In genomic region chr20:57108742-57109141, GRCh38 we compare ENCODE assay signal across 29 cellular contexts.
DNase-seq lines count a peak whose midpoint lies in the region; ATAC-seq and TF ChIP-seq lines count a peak whose summit lies in the region.
"Had no signal": no experiment of that assay in that cellular context is flagged by ENCODE, and none has a peak within 500 bp of the region (broad histone marks: within the 10 kb centered on the region; RNA-seq: fewer than 3 reads in every experiment).

No MANE protein-coding gene starts in this region.

- H3K4me1 ChIP-seq in neural progenitor cell (peaks cover 11% of the 10 kb centered on the region), esophagus muscularis mucosa (peaks cover 0 to 12% (median 0%) of the 10 kb centered on the region in 4 donors), testis (no peaks in the 10 kb centered on the region)
- H3K4me1 ChIP-seq: adrenal gland, body of pancreas, psoas muscle had no signal

- H3K27ac Mint-ChIP-seq in WTC11 (0 out of 2 replicates have a peak overlapping the region, but pooled peaks have one; percentile 45), neural progenitor cell (no peak overlapping the region)
- H3K27ac Mint-ChIP-seq: activated naive CD4-positive, alpha-beta T cell treated with anti-CD3 and anti-CD28 coated beads, Interleukin-2, amount 10 ng/mL, durations not matched to agents 7 days and 5 days; activated T-helper 17 cell treated with anti-CD3 and anti-CD28 coated beads, Interleukin-2, amount 50 U/mL, for 72 hours; HFFc6 had no signal

- POLR2A ChIA-PET in WTC11 (lab: Charles Lee): no interaction called here

- ATAC-seq in WTC11: peak; percentile 85
- ATAC-seq in GM21528 (IDR thresholded peaks at IDR 0.05; ENCODE audit: low FRiP score, unreplicated experiment): no peak
- ATAC-seq: activated T-helper 17 cell treated with anti-CD3 and anti-CD28 coated beads, Interleukin-2, amount 50 U/mL, for 72 hours; body of pancreas; psoas muscle had no signal

- peak; percentile 13 for DNase-seq in GM12865 (ENCODE audit: low read depth)
- DNase-seq in WTC11 (ENCODE audit: low spot score): no peak
- peak; percentile 43 for DNase-seq in iPS-NIHi11 (ENCODE audit: low spot score)
- DNase-seq in neural progenitor cell (ENCODE audit: low spot score): peak; percentile 33
- DNase-seq in DMS79 (lab: John Stamatoyannopoulos, UW): no peak
- DNase-seq in esophagus muscularis mucosa (ENCODE audit: extremely low spot score): no peak
- no peak for DNase-seq in testis
- DNase-seq: ACHN; activated CD4-positive, alpha-beta T cell treated with anti-CD3 and anti-CD28 coated beads for 4 hours; activated naive CD4-positive, alpha-beta T cell treated with anti-CD3 and anti-CD28 coated beads, Interleukin-2, amount 10 ng/mL, durations not matched to agents 7 days and 5 days; adrenal gland; DMS79 treated with DMSO at 0.1 percent for 48 hours; GDM1; HFFc6; MM.1S; NCI-H1105 treated with DMSO at 0.1 percent for 48 hours; NCI-H187 treated with DMSO at 0.1 percent for 48 hours; NCI-H524; NK-92 treated with Interleukin-12 subunit alpha and Interleukin-12 subunit beta, amount 100 ng/mL, for 24 hours; occipital lobe; Right ventricle myocardium superior; stimulated activated CD4-positive, alpha-beta T cell treated with anti-CD3 and anti-CD28 coated beads, Interleukin-4, amount 100 ng/mL, for 24 hours; T-helper 9 cell; transverse colon had no signal

- H3K9ac ChIP-seq in neural progenitor cell: no peak overlapping the region

- no peaks in the 10 kb centered on the region for H4K20me1 ChIP-seq in neural progenitor cell (ENCODE audit: low read depth)

- no peak for TF ChIP-seq EP300 in esophagus muscularis mucosa (IDR thresholded peaks at IDR 0.05)

- H2AFZ ChIP-seq in neural progenitor cell (replicated peaks): peak overlapping the region; percentile 88
- H2AFZ ChIP-seq: PC-9 had no signal

- H3K36me3 ChIP-seq in neural progenitor cell (no peaks in the 10 kb centered on the region), esophagus muscularis mucosa (no peaks in the 10 kb centered on the region), testis (ENCODE audit: low read depth, missing control alignments) (no peaks in the 10 kb centered on the region)
- H3K36me3 ChIP-seq: adrenal gland, transverse colon had no signal

- no peaks in the 10 kb centered on the region for H3K79me2 ChIP-seq in neural progenitor cell (ENCODE audit: low read depth)

- TF ChIP-seq CTCF in GM12865 (IDR thresholded peaks at IDR 0.05; ENCODE audit: insufficient read depth, low read depth, low read length, missing control alignments): no peak
- no peak for TF ChIP-seq CTCF in WTC11 (IDR thresholded peaks at IDR 0.05)
- peak; percentile 21 for TF ChIP-seq CTCF in neural progenitor cell (IDR thresholded peaks at IDR 0.05)
- no peak for TF ChIP-seq CTCF in esophagus muscularis mucosa (IDR thresholded peaks at IDR 0.05)
- TF ChIP-seq CTCF in testis (IDR thresholded peaks at IDR 0.05): no peak

- intact Hi-C loops in esophagus muscularis mucosa (cut with DNase I) (no loop called here), testis (cut with DNase I; ENCODE audit: low total_unique reads) (no loop called here)

- TF ChIP-seq POLR2A in esophagus muscularis mucosa (IDR thresholded peaks at IDR 0.05; ENCODE audit: low read depth) (no peak), testis (IDR thresholded peaks at IDR 0.05) (no peak)

- H3K27me3 ChIP-seq in neural progenitor cell: no peaks in the 10 kb centered on the region
- H3K27me3 ChIP-seq in esophagus muscularis mucosa: peaks cover 0 to 10% (median 0%) of the 10 kb centered on the region in 4 donors
- no peaks in the 10 kb centered on the region for H3K27me3 ChIP-seq in testis
- H3K27me3 ChIP-seq: adrenal gland, body of pancreas, transverse colon had no signal

- H3K4me3 Mint-ChIP-seq in WTC11 (no peak overlapping the region), neural progenitor cell (no peak overlapping the region)
- H3K4me3 Mint-ChIP-seq: activated naive CD4-positive, alpha-beta T cell treated with anti-CD3 and anti-CD28 coated beads, Interleukin-2, amount 10 ng/mL, durations not matched to agents 7 days and 5 days; activated T-helper 17 cell treated with anti-CD3 and anti-CD28 coated beads, Interleukin-2, amount 50 U/mL, for 72 hours; HFFc6 had no signal

- H3K9me3 Mint-ChIP-seq in WTC11 (no peaks in the 10 kb centered on the region), neural progenitor cell (no peaks in the 10 kb centered on the region)
- H3K9me3 Mint-ChIP-seq: activated naive CD4-positive, alpha-beta T cell treated with anti-CD3 and anti-CD28 coated beads, Interleukin-2, amount 10 ng/mL, durations not matched to agents 7 days and 5 days had no signal

- no peaks in the 10 kb centered on the region for H3K4me1 Mint-ChIP-seq in WTC11
- peaks cover 15% of the 10 kb centered on the region for H3K4me1 Mint-ChIP-seq in neural progenitor cell
- H3K4me1 Mint-ChIP-seq: activated naive CD4-positive, alpha-beta T cell treated with anti-CD3 and anti-CD28 coated beads, Interleukin-2, amount 10 ng/mL, durations not matched to agents 7 days and 5 days; activated T-helper 17 cell treated with anti-CD3 and anti-CD28 coated beads, Interleukin-2, amount 50 U/mL, for 72 hours had no signal

- H3K4me3 ChIP-seq in GM12865 (ENCODE audit: low read depth, low read length): no peak overlapping the region
- H3K4me3 ChIP-seq in neural progenitor cell: no peak overlapping the region
- no peak overlapping the region for H3K4me3 ChIP-seq in esophagus muscularis mucosa
- no peak overlapping the region for H3K4me3 ChIP-seq in testis
- H3K4me3 ChIP-seq: adrenal gland, body of pancreas, PC-9, psoas muscle, transverse colon had no signal

- H3K4me2 ChIP-seq in neural progenitor cell: no peak overlapping the region
- H3K4me2 ChIP-seq: PC-9 had no signal

- CTCF ChIA-PET in WTC11 (lab: Charles Lee): interaction anchor here (0.7 to 3.1 kb wide), 12 partner anchors 8 to 249 kb away, joined by 3 to 18 read pairs (median 4); partner anchors contain the start of gene SPO11

- WGBS in esophagus muscularis mucosa: 64% methylated on average over 6 of the region's 7 CpGs
- 36 to 72% methylated on average over 7 of the region's 7 CpGs for WGBS in testis, 2 donors

- H3K27ac ChIP-seq in neural progenitor cell (no peak overlapping the region), esophagus muscularis mucosa (replicated peaks in 1 of 4) (peak overlapping the region in 2 of 4 donors; percentile 22 to 37), testis (no peak overlapping the region)
- H3K27ac ChIP-seq: adrenal gland, body of pancreas, PC-9, psoas muscle had no signal

- H3K36me3 Mint-ChIP-seq in WTC11: no peaks in the 10 kb centered on the region
- H3K36me3 Mint-ChIP-seq in neural progenitor cell: no peaks in the 10 kb centered on the region
- H3K36me3 Mint-ChIP-seq: activated naive CD4-positive, alpha-beta T cell treated with anti-CD3 and anti-CD28 coated beads, Interleukin-2, amount 10 ng/mL, durations not matched to agents 7 days and 5 days had no signal

- H3K27me3 Mint-ChIP-seq in WTC11 (ENCODE audit: low read depth) (no peaks in the 10 kb centered on the region), neural progenitor cell (ENCODE audit: insufficient read depth, low read depth) (peaks cover 12% of the 10 kb centered on the region)

- H3K9me3 ChIP-seq in neural progenitor cell (ENCODE audit: low read depth) (no peaks in the 10 kb centered on the region), esophagus muscularis mucosa (no peaks in the 10 kb centered on the region), testis (no peaks in the 10 kb centered on the region)
- H3K9me3 ChIP-seq: adrenal gland, body of pancreas, psoas muscle, transverse colon had no signal

- H3F3A ChIP-seq in neural progenitor cell (ENCODE audit: low read depth): no peaks in the 10 kb centered on the region

TF ChIP-seq in WTC11, 78 proteins besides CTCF, POLR2A, EP300 and RAD21 (continues in another document):
- TF ChIP-seq ZNF423 (CRISPR knock-in tag; IDR thresholded peaks at IDR 0.05): no peak
- TF ChIP-seq, protein P1, sequence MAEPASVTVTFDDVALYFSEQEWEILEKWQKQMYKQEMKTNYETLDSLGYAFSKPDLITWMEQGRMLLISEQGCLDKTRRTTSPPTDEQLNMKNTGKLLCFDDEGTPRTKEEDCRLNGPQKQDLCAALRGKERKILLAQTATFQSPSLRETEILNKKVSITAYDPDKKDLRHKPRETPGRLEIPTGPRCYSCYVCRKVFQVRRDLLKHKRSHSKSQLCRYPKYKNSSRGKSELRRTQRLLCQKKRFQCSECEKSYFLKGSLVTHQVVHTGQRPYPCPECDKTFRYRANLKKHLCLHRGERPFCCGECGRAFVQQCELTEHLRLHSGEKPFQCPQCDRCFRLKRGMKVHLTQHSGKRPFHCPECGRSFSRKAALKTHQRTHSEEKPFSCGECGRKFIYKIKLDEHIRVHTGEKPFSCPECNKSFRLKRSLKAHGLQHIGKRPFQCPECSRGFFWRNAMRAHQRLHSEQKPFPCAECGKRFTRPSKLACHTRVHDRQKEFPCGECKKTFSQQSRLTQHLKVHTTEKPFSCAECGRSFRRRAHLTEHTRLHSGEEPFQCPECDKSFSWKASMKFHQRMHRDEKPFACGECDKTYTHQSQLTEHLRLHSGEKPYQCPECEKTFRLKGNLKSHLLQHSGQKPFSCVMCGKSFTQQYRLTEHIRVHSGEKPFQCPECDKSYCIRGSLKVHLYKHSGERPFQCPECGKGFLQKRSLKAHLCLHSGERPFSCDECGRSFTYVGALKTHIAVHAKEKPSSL (CRISPR knock-in tag; conservative IDR thresholded peaks at IDR 0.05): no peak
- no peak for TF ChIP-seq TCF7 (CRISPR knock-in tag; IDR thresholded peaks at IDR 0.05; ENCODE audit: low read depth)

Comparison
In these comparisons a context has a peak if more than half of its experiments do, and no peak if none do; other contexts are left out.
1. DNase-seq: peak in GM12865 (single experiment), iPS-NIHi11 (single experiment) and neural progenitor cell (single experiment); none in WTC11 (single experiment), DMS79 (single experiment), esophagus muscularis mucosa (single experiment) and testis (single experiment).